11 cellular contexts compared by ENCODE assay signal in genomic region chr1:42737257-42737656, GRCh38. TPM values are rescaled to one million over a fixed set of nuclear protein-coding genes. Genes with fewer than 3 reads are reported as not detected.
DNase-seq lines count a peak whose midpoint lies in the region; ATAC-seq and TF ChIP-seq lines count a peak whose summit lies in the region.
"Had no signal": no experiment of that assay in that cellular context is flagged by ENCODE, and none has a peak within 500 bp of the region (broad histone marks: within the 10 kb centered on the region; RNA-seq: fewer than 3 reads in every experiment).

No MANE protein-coding gene starts in this region.

- H3K4me3 ChIP-seq in GM12864 (ENCODE audit: low read depth, low read length) = no peak overlapping the region
- no peak overlapping the region for H3K4me3 ChIP-seq in NB4 (ENCODE audit: low read depth, low read length)
- H3K4me3 ChIP-seq in neuronal stem cell (ENCODE audit: low read length in 2 of 2) = no peak overlapping the region
- H3K4me3 ChIP-seq: PC-9 had no signal

- peaks cover 15 to 20% of the 10 kb centered on the region in 2 donors for H3K4me1 ChIP-seq in neuronal stem cell (ENCODE audit: control insufficient read depth in 2 of 2, insufficient read depth in 1 of 2, low read depth in 1 of 2, low read length in 2 of 2)

- peaks cover 6% of the 10 kb centered on the region for H3K4me1 Mint-ChIP-seq in MCF 10A (ENCODE audit: insufficient read depth, unreplicated experiment)
- peaks cover 11% of the 10 kb centered on the region for H3K4me1 Mint-ChIP-seq in activated T-cell treated with anti-CD3 and anti-CD28 coated beads, Interleukin-2, amount 50 U/mL, for 72 hours (ENCODE audit: low read depth)

- H3K79me1 ChIP-seq in neuronal stem cell (ENCODE audit: low read depth, low read length) = no peaks in the 10 kb centered on the region

- no peak overlapping the region for H2BK120ac ChIP-seq in neuronal stem cell (ENCODE audit: low read depth, low read length)

- no peak for ATAC-seq in activated T-cell treated with anti-CD3 and anti-CD28 coated beads, Interleukin-2, amount 50 U/mL, for 72 hours (replicated peaks in 1 of 2)
- no peak for ATAC-seq in GM21390 (IDR thresholded peaks at IDR 0.05; ENCODE audit: unreplicated experiment)

- no TSS peak for BruUV-seq in MCF 10A (replicated peaks; lab: Mats Ljungman, UMichigan)

- peak overlapping the region; percentile 33 for H2AFZ ChIP-seq in neuronal stem cell (ENCODE audit: low read length)
- H2AFZ ChIP-seq: PC-9 had no signal

- H3K4ac ChIP-seq in neuronal stem cell (ENCODE audit: low read length) = no peak overlapping the region

- no peak overlapping the region for H3K14ac ChIP-seq in neuronal stem cell (ENCODE audit: low read length)

- H3K27ac ChIP-seq in neuronal stem cell (replicated peaks; ENCODE audit: low read length) = no peak overlapping the region
- H3K27ac ChIP-seq: epithelial cell of prostate, PC-9 had no signal

- H3K27ac Mint-ChIP-seq in MCF 10A (ENCODE audit: low read depth, unreplicated experiment) = peak overlapping the region; percentile 44
- H3K27ac Mint-ChIP-seq in activated T-cell treated with anti-CD3 and anti-CD28 coated beads, Interleukin-2, amount 50 U/mL, for 72 hours = no peak overlapping the region

- H3K27me3 ChIP-seq in neuronal stem cell (ENCODE audit: control insufficient read depth in 3 of 3, insufficient read depth in 3 of 3, low read depth in 1 of 3, low read length in 3 of 3) = no peaks in the 10 kb centered on the region

- no peaks in the 10 kb centered on the region for H3K27me3 Mint-ChIP-seq in MCF 10A (ENCODE audit: insufficient read depth, unreplicated experiment)
- H3K27me3 Mint-ChIP-seq in activated T-cell treated with anti-CD3 and anti-CD28 coated beads, Interleukin-2, amount 50 U/mL, for 72 hours (ENCODE audit: low read depth) = no peaks in the 10 kb centered on the region

- no peak overlapping the region for H2AK5ac ChIP-seq in neuronal stem cell (ENCODE audit: low read depth, low read length)

- no peak overlapping the region for H4K91ac ChIP-seq in neuronal stem cell (ENCODE audit: low read depth, low read length, poor library complexity)

- TF ChIP-seq CTCF in GM12864 (IDR thresholded peaks at IDR 0.05; ENCODE audit: low read depth, low read length, missing control alignments) (peak; percentile 11), NB4 (IDR thresholded peaks at IDR 0.05; ENCODE audit: low read depth, low read length) (peak; percentile 49), MCF 10A (IDR thresholded peaks at IDR 0.05; ENCODE audit: unreplicated experiment) (no peak)

- no peak overlapping the region for H3K4me2 ChIP-seq in neuronal stem cell (ENCODE audit: insufficient read depth, low read length, poor library complexity, severe bottlenecking)
- H3K4me2 ChIP-seq: PC-9 had no signal

- H3K36me3 ChIP-seq in neuronal stem cell (replicated peaks in 1 of 2; ENCODE audit: control insufficient read depth in 2 of 2, insufficient read depth in 2 of 2, low read length in 2 of 2) = peaks cover 0 to 1% of the 10 kb centered on the region in 2 donors

- no peak overlapping the region for H4K8ac ChIP-seq in neuronal stem cell (ENCODE audit: low read depth, low read length)

- H3K9me3 ChIP-seq in neuronal stem cell (replicated peaks in 1 of 2; ENCODE audit: control insufficient read depth in 2 of 2, insufficient read depth in 1 of 2, low read depth in 1 of 2, low read length in 2 of 2) = no peaks in the 10 kb centered on the region

- H3K36me3 Mint-ChIP-seq in MCF 10A (ENCODE audit: insufficient read depth, unreplicated experiment) = no peaks in the 10 kb centered on the region
- no peaks in the 10 kb centered on the region for H3K36me3 Mint-ChIP-seq in activated T-cell treated with anti-CD3 and anti-CD28 coated beads, Interleukin-2, amount 50 U/mL, for 72 hours (ENCODE audit: insufficient read depth in 2 of 2)

- DNase-seq in GM12864 (ENCODE audit: low read depth) = peak; percentile 4
- peak; percentile 87 for DNase-seq in NB4 (ENCODE audit: low read depth)
- peak; percentile 57 for DNase-seq in MCF 10A (ENCODE audit: unreplicated experiment)
- DNase-seq in neuronal stem cell (ENCODE audit: low spot score) = no peak
- no peak for DNase-seq in effector CD8-positive, alpha-beta T cell (lab: John Stamatoyannopoulos, UW)
- no peak for DNase-seq in activated T-cell treated with anti-CD3 and anti-CD28 coated beads, Interleukin-2, amount 50 U/mL, for 72 hours
- no peak for DNase-seq in stimulated activated CD4-positive, alpha-beta T cell treated with anti-CD3 and anti-CD28 coated beads, Interleukin-12 subunit alpha, Interleukin-12 subunit beta, amount 100 ng/mL, for 4 hours

- intact Hi-C loops in MCF 10A (cut with micrococcal nuclease) = loop anchor here (10.0 kb wide), 1 partner anchor 592 kb away; no protein-coding TSS in a partner anchor

- WGBS in neuronal stem cell (ENCODE audit: extremely low coverage in 2 of 2, insufficient read length in 2 of 2, insufficient replicate concordance in 1 of 2), 2 donors = no CpG with 5 or more reads among the region's 5 CpGs

- H3K9me3 Mint-ChIP-seq in MCF 10A (ENCODE audit: unreplicated experiment) = no peaks in the 10 kb centered on the region
- H3K9me3 Mint-ChIP-seq in activated T-cell treated with anti-CD3 and anti-CD28 coated beads, Interleukin-2, amount 50 U/mL, for 72 hours = no peaks in the 10 kb centered on the region
- H3K9me3 Mint-ChIP-seq: nephron had no signal

- peak overlapping the region; percentile 1 for H3K9ac ChIP-seq in neuronal stem cell (ENCODE audit: low read depth, low read length, poor library complexity)

- peak overlapping the region; percentile 48 for H3K18ac ChIP-seq in neuronal stem cell (ENCODE audit: low read length)

- no peak overlapping the region for H3K23ac ChIP-seq in neuronal stem cell (ENCODE audit: low read depth, low read length, poor library complexity)

- H3K4me3 Mint-ChIP-seq in MCF 10A (ENCODE audit: unreplicated experiment) = no peak overlapping the region
- H3K4me3 Mint-ChIP-seq in activated T-cell treated with anti-CD3 and anti-CD28 coated beads, Interleukin-2, amount 50 U/mL, for 72 hours = no peak overlapping the region

- no peak for TF ChIP-seq POLR2A in NB4 (IDR thresholded peaks at IDR 0.05; ENCODE audit: extremely low read depth, insufficient read length)

- H2BK5ac ChIP-seq in neuronal stem cell (ENCODE audit: low read length) = no peak overlapping the region

- no peak overlapping the region for H2BK12ac ChIP-seq in neuronal stem cell (ENCODE audit: low read length)

- H2BK15ac ChIP-seq in neuronal stem cell (ENCODE audit: low read length) = no peak overlapping the region

- CTCF ChIA-PET in MCF 10A (lab: Yijun Ruan, JAX) = interaction anchor here (0.7 to 0.9 kb wide), 2 partner anchors 51 to 57 kb away, joined by 3 read pairs; no protein-coding TSS in a partner anchor

- POLR2A ChIA-PET in MCF 10A (lab: Yijun Ruan, JAX) = interaction anchor here (0.9 to 1.1 kb wide), 2 partner anchors 8 to 29 kb away, joined by 3 to 5 read pairs; no protein-coding TSS in a partner anchor

RNA-seq across cellular contexts. Expression of gene CLDN19, which starts 2.8 kb away (rescaled TPM):
- total RNA-seq in MCF 10A (2022) = not detected in 2 replicates
- 2.4 TPM for polyA plus RNA-seq in neuronal stem cell (2013, experiment 1 of 2)
- 2.7 TPM for polyA plus RNA-seq in neuronal stem cell (2013, experiment 2 of 2)
- total RNA-seq in activated T-cell treated with anti-CD3 and anti-CD28 coated beads, Interleukin-2, amount 50 U/mL, for 72 hours = not detected
- total RNA-seq: PC-9 had no signal

RNA-seq across cellular contexts. Expression of gene P3H1, which starts 29.6 kb away (rescaled TPM):
- 36.1 and 57.2 TPM in 2 replicates for total RNA-seq in MCF 10A (2022)
- 50.7 TPM for polyA plus RNA-seq in neuronal stem cell (2013, experiment 1 of 2)
- 49.2 TPM for polyA plus RNA-seq in neuronal stem cell (2013, experiment 2 of 2)
- total RNA-seq in activated T-cell treated with anti-CD3 and anti-CD28 coated beads, Interleukin-2, amount 50 U/mL, for 72 hours = 10 to 100 TPM; 32.6 to 36.0 TPM

RNA-seq across cellular contexts. Expression of gene C1orf50, which starts 29.8 kb away (rescaled TPM):
- 11.7 and 13.8 TPM in 2 replicates for total RNA-seq in MCF 10A (2022)
- 3.3 TPM for polyA plus RNA-seq in neuronal stem cell (2013, experiment 1 of 2)
- 3.4 TPM for polyA plus RNA-seq in neuronal stem cell (2013, experiment 2 of 2)
- total RNA-seq in activated T-cell treated with anti-CD3 and anti-CD28 coated beads, Interleukin-2, amount 50 U/mL, for 72 hours = 10 to 100 TPM; 11.7 to 12.2 TPM

RNA-seq across cellular contexts. Expression of gene TMEM269, which starts 47.5 kb away (rescaled TPM):
- total RNA-seq in MCF 10A (2022) = 0.17 TPM in 1 of 2 replicates, not detected in the other
- 1.2 TPM for polyA plus RNA-seq in neuronal stem cell (2013, experiment 1 of 2)
- 1.2 TPM for polyA plus RNA-seq in neuronal stem cell (2013, experiment 2 of 2)
- 1 to 10 TPM in 1 of 2 donors, under 1 TPM in 1; 0.81 to 1.9 TPM for total RNA-seq in activated T-cell treated with anti-CD3 and anti-CD28 coated beads, Interleukin-2, amount 50 U/mL, for 72 hours

RNA-seq across cellular contexts. Expression of gene YBX1, which starts 55.0 kb away (rescaled TPM):
- total RNA-seq in MCF 10A (2022) = 1,134 and 1,200 TPM in 2 replicates
- polyA plus RNA-seq in neuronal stem cell (2013, experiment 1 of 2) = 1,990 TPM
- 1,985 TPM for polyA plus RNA-seq in neuronal stem cell (2013, experiment 2 of 2)
- 100 to 1,000 TPM; 486 to 615 TPM for total RNA-seq in activated T-cell treated with anti-CD3 and anti-CD28 coated beads, Interleukin-2, amount 50 U/mL, for 72 hours

Comparison
In these comparisons a context has a peak if more than half of its experiments do, and no peak if none do; other contexts are left out.
1. DNase-seq: peak in GM12864 (single experiment), NB4 (single experiment) and MCF 10A (single experiment); none in neuronal stem cell (single experiment), effector CD8-positive, alpha-beta T cell (single experiment), activated T-cell treated with anti-CD3 and anti-CD28 coated beads, Interleukin-2, amount 50 U/mL, for 72 hours (0 of 2) and stimulated activated CD4-positive, alpha-beta T cell treated with anti-CD3 and anti-CD28 coated beads, Interleukin-12 subunit alpha, Interleukin-12 subunit beta, amount 100 ng/mL, for 4 hours (single experiment).